ENCODE assay signal across 12 cellular contexts in the genomic region with DNA sequence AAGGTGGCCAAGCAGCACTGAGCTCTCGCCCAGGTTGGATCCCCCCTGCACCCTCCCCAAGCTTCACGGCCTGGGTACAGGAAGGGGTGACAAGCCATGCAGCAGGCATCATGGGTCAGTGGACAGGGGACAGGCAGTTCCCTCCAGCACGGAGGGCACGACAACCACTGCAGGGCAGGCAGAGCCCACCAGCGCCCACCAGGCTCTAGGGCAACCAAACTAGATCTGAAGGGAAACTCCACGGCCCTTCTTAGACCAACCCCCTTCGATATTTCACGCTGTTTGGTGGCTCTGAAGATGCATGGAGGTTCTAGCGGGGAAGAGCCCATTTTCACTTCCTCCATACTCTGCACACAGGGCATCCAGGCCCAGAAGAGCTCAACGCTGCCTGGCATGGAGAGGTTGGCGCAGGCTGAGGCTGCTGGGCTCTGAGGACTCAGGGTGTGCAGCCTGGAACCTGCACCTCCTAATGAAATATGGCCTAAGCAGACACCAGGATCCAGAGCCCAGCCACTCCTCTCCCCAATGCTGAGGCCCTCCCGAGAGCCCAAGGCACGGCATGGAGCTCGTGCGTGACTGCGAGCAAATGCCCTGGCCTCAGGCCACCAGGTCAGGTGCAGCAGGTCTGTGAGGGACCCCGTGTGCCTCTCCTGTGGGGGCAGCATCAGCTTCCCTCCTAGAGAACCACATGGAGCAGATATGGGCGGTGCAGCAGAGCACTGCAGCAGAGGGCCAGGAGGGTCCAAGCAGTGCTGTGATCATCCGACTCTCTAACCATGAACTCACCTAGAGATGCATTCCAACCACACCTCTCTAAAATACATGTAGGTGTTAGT. TPM values are rescaled to one million over a fixed set of nuclear protein-coding genes. Genes with fewer than 3 reads are reported as not detected.
DNase-seq lines count a peak whose midpoint lies in the region; ATAC-seq, FAIRE-seq and TF ChIP-seq lines count a peak whose summit lies in the region.
"Had no signal": no experiment of that assay in that cellular context is flagged by ENCODE, and none has a peak within 500 bp of the region (broad histone marks: within the 10 kb centered on the region; RNA-seq: fewer than 3 reads in every experiment).

No MANE protein-coding gene starts in this region.

- TF ChIP-seq POLR2A in GM19099 (IDR thresholded peaks at IDR 0.05; ENCODE audit: extremely low read depth, insufficient read length, low read depth): peak; percentile 51
- TF ChIP-seq POLR2A in testis (IDR thresholded peaks at IDR 0.05): no peak

- FAIRE-seq in kidney (lab: Jason Lieb, UNC): no peak
- FAIRE-seq: D721Med had no signal

- no peak overlapping the region for H3K9ac ChIP-seq in kidney (ENCODE audit: low read length in 2 of 2)

- ATAC-seq in HG03342 (IDR thresholded peaks at IDR 0.05; ENCODE audit: unreplicated experiment) (peak; percentile 42), GM21360 (IDR thresholded peaks at IDR 0.05; ENCODE audit: unreplicated experiment) (no peak), GM19035 (IDR thresholded peaks at IDR 0.05; ENCODE audit: unreplicated experiment) (no peak)
- ATAC-seq: left lung had no signal

- H3K4me1 ChIP-seq in kidney (ENCODE audit: control insufficient read depth in 1 of 2, insufficient read depth in 1 of 2, low read depth in 1 of 2, low read length in 2 of 2): no peaks in the 10 kb centered on the region
- H3K4me1 ChIP-seq in testis: no peaks in the 10 kb centered on the region
- H3K4me1 ChIP-seq: esophagus muscularis mucosa, left lung, right atrium auricular region had no signal

- no peak overlapping the region for H3K27ac ChIP-seq in kidney (ENCODE audit: low read depth in 2 of 2, low read length in 2 of 2)
- H3K27ac ChIP-seq in testis: no peak overlapping the region
- H3K27ac ChIP-seq: esophagus muscularis mucosa, left lung, right atrium auricular region had no signal

- TF ChIP-seq CTCF in GM10266 (IDR thresholded peaks at IDR 0.05; ENCODE audit: control insufficient read depth, insufficient read depth, low read depth, missing control alignments): no peak
- TF ChIP-seq CTCF in kidney (IDR thresholded peaks at IDR 0.05; ENCODE audit: borderline replicate concordance, extremely low read depth, insufficient read depth): no peak
- no peak for TF ChIP-seq CTCF in testis (IDR thresholded peaks at IDR 0.05)

- DNase-seq in GM10266 (ENCODE audit: extremely low spot score): peak; percentile 63
- DNase-seq in kidney: peak; percentile 68
- DNase-seq in testis: no peak
- no peak for DNase-seq in NCI-H345 treated with DMSO at 0.1 percent for 48 hours (lab: John Stamatoyannopoulos, UW; ENCODE audit: unreplicated experiment)
- DNase-seq: left lung had no signal

- no peaks in the 10 kb centered on the region for H3K27me3 ChIP-seq in testis
- H3K27me3 ChIP-seq: esophagus muscularis mucosa, left lung, right atrium auricular region had no signal

- intact Hi-C loops in kidney (cut with DNase I) (no loop called here), testis (cut with DNase I; ENCODE audit: low total_unique reads) (no loop called here)

- WGBS in testis, 2 donors: 91 to 92% methylated on average over 17 to 19 of the region's 19 CpGs

- peaks cover 0 to 3% of the 10 kb centered on the region in 2 donors for H3K36me3 ChIP-seq in kidney (ENCODE audit: control insufficient read depth in 1 of 2, insufficient read depth in 2 of 2, low read length in 2 of 2)
- H3K36me3 ChIP-seq in testis (ENCODE audit: low read depth, missing control alignments): no peaks in the 10 kb centered on the region
- H3K36me3 ChIP-seq: right atrium auricular region had no signal

- no peak overlapping the region for H3K4me3 ChIP-seq in kidney (ENCODE audit: low read length in 2 of 2)
- H3K4me3 ChIP-seq in testis: no peak overlapping the region
- H3K4me3 ChIP-seq: esophagus muscularis mucosa, left lung, right atrium auricular region had no signal

- no peaks in the 10 kb centered on the region for H3K9me3 ChIP-seq in kidney (ENCODE audit: control insufficient read depth in 1 of 2, low read length in 2 of 2)
- H3K9me3 ChIP-seq in testis: no peaks in the 10 kb centered on the region
- H3K9me3 ChIP-seq: esophagus muscularis mucosa, left lung, right atrium auricular region had no signal

RNA-seq across cellular contexts. Expression of gene MTERF4, which starts 8.7 kb away (rescaled TPM):
- total RNA-seq in kidney (41.5 TPM), testis (10 to 100 TPM; 26.4 to 40.6 TPM)
- polyA plus RNA-seq in kidney (ENCODE audit: insufficient read depth, low read depth, low replicate concordance) (24.3 TPM), testis (ENCODE audit: insufficient read depth, low read depth, low replicate concordance) (37.3 TPM)

RNA-seq across cellular contexts. Expression of gene PASK, which starts 38.4 kb away (rescaled TPM):
- total RNA-seq in kidney: 26.0 TPM
- 3.1 TPM for polyA plus RNA-seq in kidney (ENCODE audit: insufficient read depth, low read depth, low replicate concordance)
- 10 to 100 TPM; 54.0 to 57.6 TPM for total RNA-seq in testis
- polyA plus RNA-seq in testis (ENCODE audit: insufficient read depth, low read depth, low replicate concordance): 48.6 TPM

RNA-seq across cellular contexts. Expression of gene PPP1R7, which starts 39.4 kb away (rescaled TPM):
- total RNA-seq in kidney (64.6 TPM), testis (100 to 1,000 TPM; 100 to 139 TPM)
- polyA plus RNA-seq in kidney (ENCODE audit: insufficient read depth, low read depth, low replicate concordance) (94.9 TPM), testis (ENCODE audit: insufficient read depth, low read depth, low replicate concordance) (358 TPM)

Comparison
In these comparisons a context has a peak if more than half of its experiments do, and no peak if none do; other contexts are left out.
1. DNase-seq: peak in GM10266 (single experiment) and kidney (single experiment); none in testis (single experiment) and NCI-H345 treated with DMSO at 0.1 percent for 48 hours (single experiment).